22 cellular contexts compared by ENCODE assay signal in the genomic region with DNA sequence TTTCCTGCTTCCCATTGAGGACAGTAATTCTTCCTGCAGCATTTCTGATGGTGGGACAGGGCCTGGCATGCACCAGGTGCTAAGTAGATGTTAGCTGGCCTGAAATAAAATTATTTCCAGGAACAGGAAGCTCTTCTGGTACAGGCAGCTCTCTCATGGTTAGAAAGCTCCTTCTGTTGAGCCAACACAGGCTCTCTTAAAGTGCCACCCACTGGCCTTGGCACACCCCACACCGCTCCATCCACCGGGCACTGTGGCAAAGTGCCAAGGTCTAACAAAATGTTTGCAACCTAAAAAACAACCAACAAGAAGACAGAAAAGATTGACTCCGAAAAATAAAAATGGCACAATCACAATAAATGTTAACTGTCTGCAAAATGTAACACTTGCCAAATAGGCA. TPM values are rescaled to one million over a fixed set of nuclear protein-coding genes. Genes with fewer than 3 reads are reported as not detected.
A peak's percentile ranks its signal among the peaks of the same experiment; 100 is the strongest.
DNase-seq lines count a peak whose midpoint lies in the region; ATAC-seq and TF ChIP-seq lines count a peak whose summit lies in the region.
"Had no signal": no experiment of that assay in that cellular context is flagged by ENCODE, and none has a peak within 500 bp of the region (broad histone marks: within the 10 kb centered on the region; RNA-seq: fewer than 3 reads in every experiment).

No MANE protein-coding gene starts in this region.

- H3K27me3 ChIP-seq in mammary epithelial cell (ENCODE audit: insufficient read depth, low read length) = no peaks in the 10 kb centered on the region
- H3K27me3 ChIP-seq: SJSA1 had no signal

- intact Hi-C loops in mammary epithelial cell (cut with micrococcal nuclease) = no loop called here
- intact Hi-C loops in mucosa of descending colon (cut with DNase I, micrococcal nuclease) = no loop called here

- no peak overlapping the region for H3K4me2 ChIP-seq in mammary epithelial cell (ENCODE audit: insufficient read depth, low read depth, low read length)

- no peaks in the 10 kb centered on the region for H3K4me1 ChIP-seq in mammary epithelial cell (ENCODE audit: insufficient read depth, low read length)
- peaks cover 4% of the 10 kb centered on the region for H3K4me1 ChIP-seq in mucosa of descending colon (ENCODE audit: low read depth)
- H3K4me1 ChIP-seq: SJSA1 had no signal

- H3K79me2 ChIP-seq in mammary epithelial cell (ENCODE audit: insufficient read depth, low read length) = no peaks in the 10 kb centered on the region

- no peak overlapping the region for H3K4me3 ChIP-seq in mammary epithelial cell (replicated peaks in 1 of 3; ENCODE audit: insufficient read depth in 1 of 3, low read depth in 2 of 3, low read length in 3 of 3)
- no peak overlapping the region for H3K4me3 ChIP-seq in mucosa of descending colon
- H3K4me3 ChIP-seq: SJSA1 had no signal

- BruUV-seq in mammary epithelial cell (replicated peaks; lab: Mats Ljungman, UMichigan) = no TSS peak

- ATAC-seq in mucosa of descending colon = peak; percentile 90
- no peak for ATAC-seq in HG03521 (IDR thresholded peaks at IDR 0.05; ENCODE audit: unreplicated experiment)
- ATAC-seq: natural killer cell had no signal

- WGBS in mammary epithelial cell (ENCODE audit: low coverage, missing lambda C conversion rate) = 3% methylated on average over 3 of the region's 3 CpGs

- no peaks in the 10 kb centered on the region for H3K36me3 ChIP-seq in mammary epithelial cell (ENCODE audit: insufficient read depth, low read length)
- no peaks in the 10 kb centered on the region for H3K36me3 ChIP-seq in mucosa of descending colon (ENCODE audit: low read depth)
- H3K36me3 ChIP-seq: SJSA1 had no signal

- DNase-seq in DMS79 treated with DMSO at 0.1 percent for 48 hours (lab: John Stamatoyannopoulos, UW) (peak; percentile 10), DMS79 (lab: John Stamatoyannopoulos, UW) (no peak), COR-L47 (lab: John Stamatoyannopoulos, UW) (peak; percentile 21), mammary epithelial cell (no peak), mucosa of descending colon (peak in 2 of 3 donors; percentile 44 to 53), NOMO-1 treated with dmso at 0.1 percent for 144 hours (lab: John Stamatoyannopoulos, UW; ENCODE audit: unreplicated experiment) (no peak), NCI-H82 treated with DMSO at 0.1 percent for 48 hours (lab: John Stamatoyannopoulos, UW; ENCODE audit: unreplicated experiment) (no peak)
- DNase-seq: 8988T; activated CD4-positive, CD25-positive, alpha-beta regulatory T cell; amniotic stem cell; DMS53; endodermal cell; GOT3; KG1; natural killer cell; NCI-H446; stimulated activated naive CD4-positive, alpha-beta T cell; trophoblast cell had no signal

- no peaks in the 10 kb centered on the region for H4K20me1 ChIP-seq in mammary epithelial cell (ENCODE audit: insufficient read depth, low read length)

- H3K9me3 ChIP-seq in mammary epithelial cell (replicated peaks; ENCODE audit: insufficient read depth, low read length) (no peaks in the 10 kb centered on the region), mucosa of descending colon (no peaks in the 10 kb centered on the region)
- H3K9me3 ChIP-seq: SJSA1 had no signal

- no peak for TF ChIP-seq CTCF in mammary epithelial cell (conservative IDR thresholded peaks at IDR 0.05 in 1 of 2, IDR thresholded peaks at IDR 0.05 in 1 of 2; ENCODE audit: extremely low read depth in 1 of 2, insufficient read depth in 1 of 2, low read depth in 1 of 2, low read length in 2 of 2)
- no peak for TF ChIP-seq CTCF in mucosa of descending colon (IDR thresholded peaks at IDR 0.05)

- dilution Hi-C loops in mammary epithelial cell (cut with HindIII; ENCODE audit: low sequenced_read_pairs) = no loop called here

- CTCF ChIA-PET in mammary epithelial cell (lab: Charles Lee; ENCODE audit: low non-redundant PET) = no interaction called here

- H3K27ac ChIP-seq in mammary epithelial cell (ENCODE audit: insufficient read depth, low read depth, low read length) = no peak overlapping the region
- H3K27ac ChIP-seq: SJSA1 had no signal

- peak overlapping the region; percentile 42 for H2AFZ ChIP-seq in mammary epithelial cell (ENCODE audit: low read depth, low read length)

- H3K9ac ChIP-seq in mammary epithelial cell (ENCODE audit: insufficient read depth, low read length) = no peak overlapping the region

- in situ Hi-C loops in mammary epithelial cell (cut with MboI; ENCODE audit: low sequenced_read_pairs in 2 of 2) = no loop called here

RNA-seq across cellular contexts. Expression of a gene that starts 36.6 kb away (rescaled TPM):
- total RNA-seq in mammary epithelial cell (10 to 100 TPM in 1 of 2 donors, 1 to 10 TPM in 1; 9.7 to 18.3 TPM), mucosa of descending colon (10 to 100 TPM; 30.9 to 42.7 (median 40.2) TPM)
- polyA plus RNA-seq in mammary epithelial cell = 2.8 TPM
- polyA minus RNA-seq in mammary epithelial cell = 16.2 TPM

RNA-seq across cellular contexts. Expression of a gene that starts 51.8 kb away (rescaled TPM):
- 10 to 100 TPM; 14.3 to 15.9 TPM for total RNA-seq in mammary epithelial cell
- 10.8 TPM for polyA plus RNA-seq in mammary epithelial cell
- polyA minus RNA-seq in mammary epithelial cell = 11.0 TPM
- total RNA-seq in mucosa of descending colon = 10 to 100 TPM; 39.0 to 45.8 (median 43.0) TPM
- total RNA-seq: activated T-helper 2 cell treated with anti-CD3 and anti-CD28 coated beads, Interferon-gamma antibody, Interleukin-2, Interleukin-4, amounts not matched to agents 10 μg/mL and 5 μg/mL and 100 μg/mL, durations not matched to agents 14 hours and 24 hours and 36 hours; T-helper 2 cell treated with Interferon-gamma antibody and Interleukin-4, amounts not matched to agents 100 ng/mL and 5 ng/mL, for 36 hours had no signal

Comparison
In these comparisons a context has a peak if more than half of its experiments do, and no peak if none do; other contexts are left out.
1. DNase-seq: peak in DMS79 treated with DMSO at 0.1 percent for 48 hours (single experiment), COR-L47 (single experiment) and mucosa of descending colon (2 of 3); none in DMS79 (single experiment), mammary epithelial cell (single experiment), NOMO-1 treated with dmso at 0.1 percent for 144 hours (single experiment) and NCI-H82 treated with DMSO at 0.1 percent for 48 hours (single experiment).